Comparison of ENCODE assay signal across 8 cellular contexts in the genomic region with DNA sequence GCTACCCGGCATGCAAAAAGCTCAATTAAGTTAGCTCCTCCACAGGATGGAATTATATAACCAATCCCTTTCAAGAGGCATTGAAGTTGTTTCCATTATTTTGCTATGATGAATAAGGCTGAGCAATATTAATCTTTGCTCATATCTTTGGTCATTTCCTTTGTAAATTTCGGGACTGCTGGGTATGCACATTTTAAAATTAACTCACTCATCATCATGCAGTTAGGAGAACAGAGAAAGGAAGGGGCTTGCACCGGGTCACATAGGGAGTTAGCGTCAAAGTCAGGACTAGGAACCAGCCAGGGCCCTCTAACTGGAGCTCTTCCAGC. TPM values are rescaled to one million over a fixed set of nuclear protein-coding genes. Genes with fewer than 3 reads are reported as not detected.
A peak's percentile ranks its signal among the peaks of the same experiment; 100 is the strongest.
DNase-seq lines count a peak whose midpoint lies in the region; ATAC-seq and TF ChIP-seq lines count a peak whose summit lies in the region.

No MANE protein-coding gene starts in this region.

- H3K36me3 ChIP-seq in Loucy (ENCODE audit: insufficient read depth, low read length) (no peaks in the 10 kb centered on the region), prostate gland (no peaks in the 10 kb centered on the region)

- H3K27ac ChIP-seq in prostate gland = peak overlapping the region; percentile 69 to 75

- H3F3A ChIP-seq in Loucy (ENCODE audit: low read depth) = no peaks in the 10 kb centered on the region

- no peaks in the 10 kb centered on the region for H3K9me2 ChIP-seq in Loucy (replicated peaks; ENCODE audit: low read depth, low read length)

- H3K9me3 Mint-ChIP-seq in effector memory CD8-positive, alpha-beta T cell = no peaks in the 10 kb centered on the region

- intact Hi-C loops in prostate gland (cut with DNase I) = no loop called here

- no peaks in the 10 kb centered on the region for H3K27me3 Mint-ChIP-seq in effector memory CD8-positive, alpha-beta T cell

- no peaks in the 10 kb centered on the region for H4K20me1 ChIP-seq in Loucy (ENCODE audit: insufficient read depth, low read length, poor library complexity, severe bottlenecking)

- H3K27me3 ChIP-seq in Loucy (ENCODE audit: insufficient read depth, low read length, poor library complexity, severe bottlenecking) = no peaks in the 10 kb centered on the region
- H3K27me3 ChIP-seq in prostate gland (replicated peaks; ENCODE audit: insufficient read depth) = no peaks in the 10 kb centered on the region

- H3K9ac ChIP-seq in Loucy (ENCODE audit: low read depth, low read length, poor library complexity, severe bottlenecking) = peak overlapping the region; percentile 89

- TF ChIP-seq POLR2A in prostate gland (IDR thresholded peaks at IDR 0.05) = no peak

- peaks cover 31 to 38% of the 10 kb centered on the region in 2 donors for H3K4me1 Mint-ChIP-seq in effector memory CD8-positive, alpha-beta T cell (ENCODE audit: low read depth in 2 of 2)

- 2% methylated on average over 4 of the region's 4 CpGs for WGBS in prostate gland

- peak overlapping the region; percentile 96 for H3K27ac Mint-ChIP-seq in effector memory CD8-positive, alpha-beta T cell

- peak overlapping the region; percentile 92 to 94 for H3K4me3 Mint-ChIP-seq in effector memory CD8-positive, alpha-beta T cell

- peak overlapping the region; percentile 98 for H3K4me2 ChIP-seq in Loucy (ENCODE audit: low read depth, low read length, poor library complexity, severe bottlenecking)

- H3K9me3 ChIP-seq in Loucy (ENCODE audit: insufficient read depth, low read depth, low read length) (no peaks in the 10 kb centered on the region), prostate gland (no peaks in the 10 kb centered on the region)

- H3K4me1 ChIP-seq in Loucy (ENCODE audit: insufficient read depth, low read length, poor library complexity, severe bottlenecking) (peaks cover 50% of the 10 kb centered on the region), prostate gland (replicated peaks) (peaks cover 8% of the 10 kb centered on the region)

- peaks cover 27% of the 10 kb centered on the region for H3K79me2 ChIP-seq in Loucy (ENCODE audit: insufficient read depth, low read length)

- H3K4me3 ChIP-seq in Loucy (ENCODE audit: low read length, poor library complexity, severe bottlenecking) (peak overlapping the region; percentile 88), prostate gland (peak overlapping the region; percentile 75 to 80)

- peak; percentile 7 for ATAC-seq in GM18508 (IDR thresholded peaks at IDR 0.05; ENCODE audit: insufficient read depth, unreplicated experiment)
- ATAC-seq in effector memory CD8-positive, alpha-beta T cell (replicated peaks) = no peak
- ATAC-seq in HG03432 (IDR thresholded peaks at IDR 0.05; ENCODE audit: unreplicated experiment) = no peak
- ATAC-seq in HG03521 (IDR thresholded peaks at IDR 0.05; ENCODE audit: unreplicated experiment) = no peak

- DNase-seq in effector memory CD8-positive, alpha-beta T cell = no peak
- no peak for DNase-seq in prostate gland (ENCODE audit: low spot score)
- no peak for DNase-seq in stimulated activated CD4-positive, alpha-beta T cell treated with anti-CD3 and anti-CD28 coated beads, Interleukin-4, amount 100 ng/mL, for 1 hour
- no peak for DNase-seq in ecto neural progenitor cell (ENCODE audit: low spot score)

- peaks cover 17% of the 10 kb centered on the region for H3K36me3 Mint-ChIP-seq in effector memory CD8-positive, alpha-beta T cell (ENCODE audit: insufficient read depth)

- peak overlapping the region; percentile 97 for H2AFZ ChIP-seq in Loucy (ENCODE audit: low read length)

- TF ChIP-seq CTCF in Loucy (conservative IDR thresholded peaks at IDR 0.05; ENCODE audit: low read length) = no peak
- no peak for TF ChIP-seq CTCF in prostate gland (IDR thresholded peaks at IDR 0.05)

RNA-seq across cellular contexts. Expression of a gene that starts 0.4 kb away (rescaled TPM):
- 10 to 100 TPM; 15.5 to 33.0 TPM for total RNA-seq in prostate gland
